Comparison of ENCODE assay signal across 9 cellular contexts in the genomic region with DNA sequence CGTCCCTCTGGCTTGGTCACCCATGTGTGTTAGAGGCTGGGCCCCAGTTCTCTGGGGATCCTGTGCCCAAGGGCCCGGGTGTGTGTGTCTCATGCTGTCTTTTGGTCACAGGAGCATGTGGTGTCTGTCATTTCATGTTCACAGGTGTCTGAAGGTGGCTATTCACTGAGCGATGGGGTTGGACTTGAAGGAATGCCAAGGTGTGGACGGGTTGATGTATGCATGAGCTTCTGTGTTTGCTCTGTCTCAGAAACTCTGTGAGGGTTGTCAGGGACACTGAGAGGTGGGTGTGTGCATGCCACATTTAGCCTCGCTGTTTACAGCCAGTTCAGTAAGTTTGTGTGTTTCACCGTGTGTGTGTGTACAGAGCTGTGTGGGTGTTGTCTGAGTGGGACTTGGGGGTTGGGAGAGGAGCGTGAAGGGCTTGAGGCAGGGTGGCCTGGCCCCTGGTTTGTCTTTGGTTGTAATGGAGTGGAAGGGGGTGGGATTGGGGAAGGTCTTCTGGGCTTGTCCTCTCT. TPM values are rescaled to one million over a fixed set of nuclear protein-coding genes. Genes with fewer than 3 reads are reported as not detected.
A peak's percentile ranks its signal among the peaks of the same experiment; 100 is the strongest.
DNase-seq lines count a peak whose midpoint lies in the region; ATAC-seq, FAIRE-seq and TF ChIP-seq lines count a peak whose summit lies in the region.
"Had no signal": no experiment of that assay in that cellular context is flagged by ENCODE, and none has a peak within 500 bp of the region (broad histone marks: within the 10 kb centered on the region; RNA-seq: fewer than 3 reads in every experiment).

No MANE protein-coding gene starts in this region.

- peak overlapping the region; percentile 71 for H3K4me3 ChIP-seq in BE2C (ENCODE audit: low read depth, low read length)
- H3K4me3 ChIP-seq in H7 (ENCODE audit: insufficient read depth, low read depth, low read length), result peak overlapping the region; percentile 84
- H3K4me3 ChIP-seq in heart right ventricle, result peak overlapping the region in 9 of 10 donors; percentile 53 to 96 (median 74)
- peak overlapping the region; percentile 89 for H3K4me3 ChIP-seq in rectal smooth muscle tissue (ENCODE audit: low read length)

- H3K9me3 ChIP-seq in BE2C (no peaks in the 10 kb centered on the region), heart right ventricle (no peaks in the 10 kb centered on the region)

- DNase-seq in BE2C (no peak), H7 (peak; percentile 39), heart right ventricle (no peak), NCI-H82 treated with DMSO at 0.1 percent for 48 hours (lab: John Stamatoyannopoulos, UW; ENCODE audit: unreplicated experiment) (no peak), GM12892 (ENCODE audit: insufficient read length) (no peak)
- no peak for DNase-seq in activated T-cell treated with anti-CD3 and anti-CD28 coated beads, Interleukin-2, amount 50 U/mL, for 24 hours

- peaks cover 33% of the 10 kb centered on the region for H3K4me1 ChIP-seq in BE2C
- peaks cover 13 to 67% (median 36%) of the 10 kb centered on the region in 9 donors for H3K4me1 ChIP-seq in heart right ventricle
- H3K4me1 ChIP-seq in rectal smooth muscle tissue (ENCODE audit: control insufficient read depth, insufficient read depth, low read length), result peaks cover 22% of the 10 kb centered on the region

- no peaks in the 10 kb centered on the region for H3K9me3 Mint-ChIP-seq in activated T-cell treated with anti-CD3 and anti-CD28 coated beads, Interleukin-2, amount 50 U/mL, for 24 hours

- intact Hi-C loops in heart right ventricle (cut with DNase I), result loop anchor here in 4 of 10 donors (1.0 to 10.0 kb wide), 4 partner anchors 23 to 201 kb away; a partner anchor contains a TSS

- ATAC-seq in heart right ventricle (peak in 4 of 8 donors; percentile 16 to 27 (median 20)), HG03354 (IDR thresholded peaks at IDR 0.05; ENCODE audit: poor library complexity, severe bottlenecking, unreplicated experiment) (no peak)

- H3K27ac Mint-ChIP-seq in activated T-cell treated with anti-CD3 and anti-CD28 coated beads, Interleukin-2, amount 50 U/mL, for 24 hours, result peak overlapping the region; percentile 81

- H3K27me3 Mint-ChIP-seq in activated T-cell treated with anti-CD3 and anti-CD28 coated beads, Interleukin-2, amount 50 U/mL, for 24 hours, result no peaks in the 10 kb centered on the region

- peaks cover 5% of the 10 kb centered on the region for H3K36me3 Mint-ChIP-seq in activated T-cell treated with anti-CD3 and anti-CD28 coated beads, Interleukin-2, amount 50 U/mL, for 24 hours (ENCODE audit: low read depth)

- H3K4me1 Mint-ChIP-seq in activated T-cell treated with anti-CD3 and anti-CD28 coated beads, Interleukin-2, amount 50 U/mL, for 24 hours (ENCODE audit: low read depth), result peaks cover 34% of the 10 kb centered on the region

- H3K9ac ChIP-seq in rectal smooth muscle tissue (ENCODE audit: low read length), result peak overlapping the region; percentile 61

- no peak for FAIRE-seq in GM12892 (lab: Jason Lieb, UNC)

- no peaks in the 10 kb centered on the region for H3K36me3 ChIP-seq in BE2C
- peaks cover 17% of the 10 kb centered on the region for H3K36me3 ChIP-seq in H7 (replicated peaks; ENCODE audit: control insufficient read depth, insufficient read depth, low read length)
- H3K36me3 ChIP-seq in heart right ventricle, result peaks cover 0 to 18% (median 0%) of the 10 kb centered on the region in 9 donors
- H3K36me3 ChIP-seq in rectal smooth muscle tissue (ENCODE audit: control insufficient read depth, insufficient read depth, low read length), result peaks cover 8% of the 10 kb centered on the region

- 25 to 40% methylated on average over 7 of the region's 7 CpGs for WGBS in heart right ventricle, 2 donors

- TF ChIP-seq CTCF in BE2C (IDR thresholded peaks at IDR 0.05; ENCODE audit: low read depth, low read length) (no peak), heart right ventricle (IDR thresholded peaks at IDR 0.05) (no peak)

- TF ChIP-seq POLR2A in GM12892 (IDR thresholded peaks at IDR 0.05; ENCODE audit: low read depth, low read length), result no peak

- no peaks in the 10 kb centered on the region for H3K27me3 ChIP-seq in BE2C
- H3K27me3 ChIP-seq in H7 (ENCODE audit: control insufficient read depth, insufficient read depth, low read length), result no peaks in the 10 kb centered on the region
- peaks cover 0 to 22% (median 0%) of the 10 kb centered on the region in 7 donors for H3K27me3 ChIP-seq in heart right ventricle
- no peaks in the 10 kb centered on the region for H3K27me3 ChIP-seq in rectal smooth muscle tissue (ENCODE audit: control insufficient read depth, insufficient read depth, low read length)

- H3K27ac ChIP-seq in heart right ventricle (peak overlapping the region in 7 of 10 donors; percentile 19 to 90 (median 85)), rectal smooth muscle tissue (ENCODE audit: low read depth, low read length) (peak overlapping the region; percentile 90)

- H3K4me3 Mint-ChIP-seq in activated T-cell treated with anti-CD3 and anti-CD28 coated beads, Interleukin-2, amount 50 U/mL, for 24 hours, result peak overlapping the region; percentile 78

RNA-seq across cellular contexts. Expression of a gene that starts 1.2 kb away (rescaled TPM):
- polyA plus RNA-seq in BE2C (2012; ENCODE audit: insufficient read depth, insufficient read length, low read depth), result 21.4 TPM
- 117 and 127 TPM in 2 replicates for total RNA-seq in H7 (2014; rRNA removed; shearing (Covaris generic))
- total RNA-seq in heart right ventricle, result 10 to 100 TPM; 15.5 to 49.2 (median 26.9) TPM
- 10 to 100 TPM in 1 of 2 donors, 1 to 10 TPM in 1; 7.3 to 12.1 TPM for polyA plus RNA-seq in heart right ventricle
- 7.2 TPM for polyA plus RNA-seq in GM12892 (2012; ENCODE audit: missing spikeins)

RNA-seq across cellular contexts. Expression of a gene that starts 22.5 kb away (rescaled TPM):
- polyA plus RNA-seq in BE2C (2012; ENCODE audit: insufficient read depth, insufficient read length, low read depth), result 39.4 TPM
- total RNA-seq in H7 (2014; rRNA removed; shearing (Covaris generic)), result 30.5 and 30.9 TPM in 2 replicates
- total RNA-seq in heart right ventricle, result 10 to 100 TPM in 8 of 10 donors, 1 to 10 TPM in 2; 8.3 to 25.1 (median 12.5) TPM
- 10 to 100 TPM; 15.9 to 27.0 TPM for polyA plus RNA-seq in heart right ventricle
- 20.5 TPM for polyA plus RNA-seq in GM12892 (2012; ENCODE audit: missing spikeins)

RNA-seq across cellular contexts. Expression of a gene that starts 28.5 kb away (rescaled TPM):
- polyA plus RNA-seq in BE2C (2012; ENCODE audit: insufficient read depth, insufficient read length, low read depth), result 54.7 TPM
- total RNA-seq in H7 (2014; rRNA removed; shearing (Covaris generic)), result 54.4 and 60.5 TPM in 2 replicates
- total RNA-seq in heart right ventricle, result 10 to 100 TPM; 13.4 to 28.4 (median 22.5) TPM
- 10 to 100 TPM in 1 of 2 donors, 1 to 10 TPM in 1; 9.3 to 26.0 TPM for polyA plus RNA-seq in heart right ventricle
- polyA plus RNA-seq in GM12892 (2012; ENCODE audit: missing spikeins), result 26.5 TPM

RNA-seq across cellular contexts. Expression of a gene that starts 46.4 kb away (rescaled TPM):
- not detected for polyA plus RNA-seq in BE2C (2012; ENCODE audit: insufficient read depth, insufficient read length, low read depth)
- not detected in 2 replicates for total RNA-seq in H7 (2014; rRNA removed; shearing (Covaris generic))
- total RNA-seq in heart right ventricle, result not detected
- not detected for polyA plus RNA-seq in heart right ventricle
- not detected for polyA plus RNA-seq in GM12892 (2012; ENCODE audit: missing spikeins)
- total RNA-seq: lung microvascular endothelial cell had no signal

RNA-seq across cellular contexts. Expression of a gene that starts 55.2 kb away (rescaled TPM):
- not detected for polyA plus RNA-seq in BE2C (2012; ENCODE audit: insufficient read depth, insufficient read length, low read depth)
- not detected in 2 replicates for total RNA-seq in H7 (2014; rRNA removed; shearing (Covaris generic))
- under 1 TPM in 1 of 10 donors, not detected in 9; 0.08 TPM for total RNA-seq in heart right ventricle
- polyA plus RNA-seq in heart right ventricle, result not detected
- polyA plus RNA-seq in GM12892 (2012; ENCODE audit: missing spikeins), result 0.49 TPM
- total RNA-seq: lung microvascular endothelial cell had no signal
